ENCODE assay signal across 8 cellular contexts in genomic region chr20:41078329-41078728, GRCh38. TPM values are rescaled to one million over a fixed set of nuclear protein-coding genes. Genes with fewer than 3 reads are reported as not detected.
A peak's percentile ranks its signal among the peaks of the same experiment; 100 is the strongest.
DNase-seq lines count a peak whose midpoint lies in the region; ATAC-seq and TF ChIP-seq lines count a peak whose summit lies in the region.

No MANE protein-coding gene starts in this region.

- POLR2A ChIA-PET in AG04450 (lab: Yijun Ruan, JAX), result no interaction called here
- POLR2A ChIA-PET in HEK293T (lab: Yijun Ruan, JAX), result no interaction called here

- H4K20me1 ChIP-seq in GM23338 (replicated peaks; ENCODE audit: insufficient read depth), result peaks cover 18% of the 10 kb centered on the region

- TF ChIP-seq CTCF in AG04450 (IDR thresholded peaks at IDR 0.05; ENCODE audit: low read depth, low read length) (peak; percentile 65), GM23338 (conservative IDR thresholded peaks at IDR 0.05; ENCODE audit: low read depth in 2 of 2) (peak; percentile 31 to 45; a peak in 3 of 4 replicates)

- H3K9me3 ChIP-seq in AG04450 (ENCODE audit: control insufficient read depth, insufficient read depth, low read length), result no peaks in the 10 kb centered on the region
- H3K9me3 ChIP-seq in T-helper 17 cell (ENCODE audit: control insufficient read depth, low read length, poor library complexity, severe bottlenecking), result no peaks in the 10 kb centered on the region
- H3K9me3 ChIP-seq in skeletal muscle satellite cell (replicated peaks; ENCODE audit: low read length), result no peaks in the 10 kb centered on the region

- H3K27me3 Mint-ChIP-seq in GM23338 (ENCODE audit: insufficient read depth, low read depth, poor library complexity) (no peaks in the 10 kb centered on the region), T-helper 17 cell (no peaks in the 10 kb centered on the region)

- H3K36me3 Mint-ChIP-seq in GM23338 (ENCODE audit: low read depth) (peaks cover 50% of the 10 kb centered on the region), T-helper 17 cell (ENCODE audit: low read depth) (peaks cover 14% of the 10 kb centered on the region)

- H2AFZ ChIP-seq in GM23338, result no peak overlapping the region

- H3K4me1 Mint-ChIP-seq in GM23338 (peaks cover 9% of the 10 kb centered on the region; the same call in 2 of the 3 replicates), T-helper 17 cell (peaks cover 44% of the 10 kb centered on the region)

- H3K9me3 Mint-ChIP-seq in GM23338, result no peaks in the 10 kb centered on the region

- peaks cover 41% of the 10 kb centered on the region for H3K79me2 ChIP-seq in GM23338 (replicated peaks; ENCODE audit: insufficient read depth)

- H3K36me3 ChIP-seq in GM23338 (ENCODE audit: insufficient read depth) (peaks cover 15% of the 10 kb centered on the region; the same call in 1 of the 2 replicates), skeletal muscle satellite cell (ENCODE audit: insufficient read depth, low read length) (peaks cover 65% of the 10 kb centered on the region)

- CTCF ChIA-PET in AG04450 (lab: Charles Lee) (interaction anchor here (0.6 to 6.5 kb wide), 6 partner anchors 12 to 109 kb away, joined by 3 to 41 read pairs (median 6); no protein-coding TSS in a partner anchor), HEK293T (lab: Yijun Ruan, JAX) (interaction anchor here (0.7 to 1.1 kb wide), 3 partner anchors 75 to 109 kb away, joined by 3 to 5 read pairs (median 4); no protein-coding TSS in a partner anchor)

- H3K4me3 Mint-ChIP-seq in GM23338, result no peak overlapping the region
- H3K4me3 Mint-ChIP-seq in T-helper 17 cell, result peak overlapping the region; percentile 66

- no peak overlapping the region for H3K9ac ChIP-seq in skeletal muscle satellite cell (ENCODE audit: low read depth, low read length)

- H3K27me3 ChIP-seq in AG04450 (ENCODE audit: control insufficient read depth, insufficient read depth, low read length) (no peaks in the 10 kb centered on the region), GM23338 (ENCODE audit: insufficient read depth) (no peaks in the 10 kb centered on the region), skeletal muscle satellite cell (ENCODE audit: control insufficient read depth, insufficient read depth, low read length) (no peaks in the 10 kb centered on the region)

- H3K4me1 ChIP-seq in GM23338 (ENCODE audit: insufficient read depth), result peaks cover under 1% of the 10 kb centered on the region; the same call in 1 of the 2 replicates
- peaks cover 40% of the 10 kb centered on the region for H3K4me1 ChIP-seq in skeletal muscle satellite cell (ENCODE audit: control insufficient read depth, insufficient read depth, low read length)

- H3K4me3 ChIP-seq in AG04450 (ENCODE audit: low read depth, low read length) (no peak overlapping the region), GM23338 (no peak overlapping the region), skeletal muscle satellite cell (ENCODE audit: low read length) (no peak overlapping the region)

- H3K4me2 ChIP-seq in GM23338 (no peak overlapping the region), skeletal muscle satellite cell (ENCODE audit: low read length) (peak overlapping the region; percentile 3)

- H3F3A ChIP-seq in GM23338 (replicated peaks; ENCODE audit: low read depth), result no peaks in the 10 kb centered on the region

- no peak for DNase-seq in AG04450 (ENCODE audit: low read depth, low spot score)
- peak; percentile 35 for DNase-seq in GM23338 (ENCODE audit: low spot score)
- no peak for DNase-seq in T-helper 17 cell
- DNase-seq in globus pallidus (ENCODE audit: low spot score), result peak; percentile 37
- DNase-seq in stimulated activated CD4-positive, alpha-beta T cell treated with anti-CD3 and anti-CD28 coated beads, Interleukin-12 subunit alpha, Interleukin-12 subunit beta, amount 100 ng/mL, for 4 hours, result no peak
- no peak for DNase-seq in HEK293T (ENCODE audit: extremely low spot score)

- H3K27ac ChIP-seq in AG04450 (ENCODE audit: low read depth, low read length) (no peak overlapping the region), GM23338 (ENCODE audit: low read depth) (no peak overlapping the region)

- H3K9me2 ChIP-seq in GM23338 (ENCODE audit: insufficient read depth), result no peaks in the 10 kb centered on the region

- H3K27ac Mint-ChIP-seq in GM23338, result no peak overlapping the region
- peak overlapping the region; percentile 79 for H3K27ac Mint-ChIP-seq in T-helper 17 cell

- no peak; the same call in 2 of the 3 replicates for ATAC-seq in GM23338
- no peak for ATAC-seq in T-helper 17 cell
- no peak for ATAC-seq in GM21360 (IDR thresholded peaks at IDR 0.05; ENCODE audit: unreplicated experiment)

TF ChIP-seq in GM23338, 12 proteins besides CTCF, POLR2A, EP300 and RAD21 (continues in another document):
- TF ChIP-seq ETS1 (IDR thresholded peaks at IDR 0.05) (no peak), STAT1 (IDR thresholded peaks at IDR 0.05; ENCODE audit: unreplicated experiment) (no peak)

TF ChIP-seq in HEK293T, 16 proteins besides CTCF, POLR2A, EP300 and RAD21:
- TF ChIP-seq SUZ12 (IDR thresholded peaks at IDR 0.05), result no peak
- TF ChIP-seq FOXM1 (IDR thresholded peaks at IDR 0.05; ENCODE audit: borderline replicate concordance), result no peak
- TF ChIP-seq FOXK2 (IDR thresholded peaks at IDR 0.05), result no peak

RNA-seq across cellular contexts. Expression of gene TOP1, which starts 49.7 kb away (rescaled TPM):
- polyA plus RNA-seq in AG04450 (2011; rRNA removed) (29.1 and 36.1 TPM in 2 replicates), GM23338 (2016; fragmentation: Nextera tagmentation; extraction: Ambion mirVana) (101 and 102 TPM in 2 replicates)
- polyA minus RNA-seq in AG04450 (2011; rRNA and poly(A)+ RNA removed), result 29.1 and 36.9 TPM in 2 replicates
- total RNA-seq in GM23338 (2014; rRNA removed; shearing (Covaris generic)), result 57.4 and 62.4 TPM in 2 replicates
- 10 to 100 TPM; 37.4 to 44.4 TPM for total RNA-seq in T-helper 17 cell
- total RNA-seq in skeletal muscle satellite cell (2012; rRNA removed), result 25.1 and 26.9 TPM in 2 replicates

RNA-seq across cellular contexts. Expression of gene PLCG1, which starts 59.0 kb away (rescaled TPM):
- polyA plus RNA-seq in AG04450 (2011; rRNA removed) (54.6 and 71.8 TPM in 2 replicates), GM23338 (2016; fragmentation: Nextera tagmentation; extraction: Ambion mirVana) (23.8 and 27.4 TPM in 2 replicates)
- 102 and 122 TPM in 2 replicates for polyA minus RNA-seq in AG04450 (2011; rRNA and poly(A)+ RNA removed)
- total RNA-seq in GM23338 (2014; rRNA removed; shearing (Covaris generic)), result 174 and 206 TPM in 2 replicates
- 100 to 1,000 TPM; 420 to 428 TPM for total RNA-seq in T-helper 17 cell
- total RNA-seq in skeletal muscle satellite cell (2012; rRNA removed), result 31.2 and 43.9 TPM in 2 replicates

Comparison
In these comparisons a context has a peak if more than half of its experiments do, and no peak if none do; other contexts are left out.
1. DNase-seq: peak in GM23338 (single experiment) and globus pallidus (single experiment); none in AG04450 (single experiment), T-helper 17 cell (0 of 3), stimulated activated CD4-positive, alpha-beta T cell treated with anti-CD3 and anti-CD28 coated beads, Interleukin-12 subunit alpha, Interleukin-12 subunit beta, amount 100 ng/mL, for 4 hours (single experiment) and HEK293T (single experiment).